8 cellular contexts compared by ENCODE assay signal in genomic region chr11:117143390-117143789, GRCh38. TPM values are rescaled to one million over a fixed set of nuclear protein-coding genes. Genes with fewer than 3 reads are reported as not detected.
A peak's percentile ranks its signal among the peaks of the same experiment; 100 is the strongest.
DNase-seq lines count a peak whose midpoint lies in the region; ATAC-seq and TF ChIP-seq lines count a peak whose summit lies in the region.

No MANE protein-coding gene starts in this region.

- peak overlapping the region; percentile 84 to 95 for H3K4me3 ChIP-seq in foreskin fibroblast (ENCODE audit: low read depth in 1 of 2, low read length in 2 of 2)
- peak overlapping the region; percentile 88 for H3K4me3 ChIP-seq in neural cell (ENCODE audit: low read length)
- H3K4me3 ChIP-seq in upper lobe of right lung, result peak overlapping the region; percentile 97

- no peak for TF ChIP-seq EP300 in neural cell (conservative IDR thresholded peaks at IDR 0.05; ENCODE audit: poor library complexity, severe bottlenecking)

- peak overlapping the region; percentile 85 for H3K4me2 ChIP-seq in neural cell (ENCODE audit: low read length)

- no peaks in the 10 kb centered on the region for H3F3A ChIP-seq in neural cell (ENCODE audit: insufficient read depth, low read length, poor library complexity, severe bottlenecking)

- H3K27me3 Mint-ChIP-seq in activated T-cell treated with anti-CD3 and anti-CD28 coated beads, Interleukin-2, amount 50 U/mL, for 72 hours (ENCODE audit: low read depth), result peaks cover 15% of the 10 kb centered on the region

- ATAC-seq in activated T-cell treated with anti-CD3 and anti-CD28 coated beads, Interleukin-2, amount 50 U/mL, for 72 hours (replicated peaks in 1 of 2), result peak; percentile 41 to 47
- ATAC-seq in upper lobe of right lung, result peak; percentile 48

- peak overlapping the region; percentile 94 for H3K27ac ChIP-seq in neural cell (ENCODE audit: low read length)
- H3K27ac ChIP-seq in upper lobe of right lung, result peak overlapping the region; percentile 90

- H4K20me1 ChIP-seq in neural cell (ENCODE audit: insufficient read depth), result peaks cover 9% of the 10 kb centered on the region

- no peaks in the 10 kb centered on the region for H3K9me3 Mint-ChIP-seq in activated T-cell treated with anti-CD3 and anti-CD28 coated beads, Interleukin-2, amount 50 U/mL, for 72 hours

- TF ChIP-seq RAD21 in neural cell (conservative IDR thresholded peaks at IDR 0.05), result no peak

- H3K9me3 ChIP-seq in neural cell (ENCODE audit: low read length) (no peaks in the 10 kb centered on the region), upper lobe of right lung (no peaks in the 10 kb centered on the region)

- peak overlapping the region; percentile 91 to 100 for H3K4me3 Mint-ChIP-seq in activated T-cell treated with anti-CD3 and anti-CD28 coated beads, Interleukin-2, amount 50 U/mL, for 72 hours

- H3K4me1 ChIP-seq in upper lobe of right lung, result peaks cover 29% of the 10 kb centered on the region

- peak overlapping the region; percentile 79 for H3K27ac Mint-ChIP-seq in activated T-cell treated with anti-CD3 and anti-CD28 coated beads, Interleukin-2, amount 50 U/mL, for 72 hours

- peaks cover 39% of the 10 kb centered on the region for H3K79me2 ChIP-seq in neural cell (replicated peaks; ENCODE audit: insufficient read depth, low read length)

- peak overlapping the region; percentile 91 for H3K9ac ChIP-seq in neural cell (ENCODE audit: low read length)

- peaks cover 11 to 21% of the 10 kb centered on the region in 2 donors for H3K36me3 Mint-ChIP-seq in activated T-cell treated with anti-CD3 and anti-CD28 coated beads, Interleukin-2, amount 50 U/mL, for 72 hours (ENCODE audit: insufficient read depth in 2 of 2)

- DNase-seq in COLO829 (ENCODE audit: low spot score), result peak; percentile 72
- DNase-seq in HCEC 1CT, result peak; percentile 47
- DNase-seq in NCI-H460 (ENCODE audit: extremely low read depth, low read depth), result peak; percentile 16
- DNase-seq in activated T-cell treated with anti-CD3 and anti-CD28 coated beads, Interleukin-2, amount 50 U/mL, for 72 hours, result peak; percentile 18 to 29
- peak; percentile 44 to 78 for DNase-seq in foreskin fibroblast
- no peak for DNase-seq in upper lobe of right lung
- DNase-seq in ecto neural progenitor cell (ENCODE audit: low spot score), result no peak

- peaks cover 47% of the 10 kb centered on the region for H3K4me1 Mint-ChIP-seq in activated T-cell treated with anti-CD3 and anti-CD28 coated beads, Interleukin-2, amount 50 U/mL, for 72 hours (ENCODE audit: low read depth)

- H2AFZ ChIP-seq in neural cell (ENCODE audit: low read depth, low read length), result peak overlapping the region; percentile 89

- H3K36me3 ChIP-seq in neural cell (ENCODE audit: insufficient read depth, low read length) (no peaks in the 10 kb centered on the region), upper lobe of right lung (peaks cover 9% of the 10 kb centered on the region)

- intact Hi-C loops in upper lobe of right lung (cut with DNase I), result no loop called here

- H3K27me3 ChIP-seq in neural cell (ENCODE audit: insufficient read depth, low read depth, low read length) (no peaks in the 10 kb centered on the region), upper lobe of right lung (no peaks in the 10 kb centered on the region)

- TF ChIP-seq CTCF in foreskin fibroblast (IDR thresholded peaks at IDR 0.05; ENCODE audit: low read depth, low read length), result no peak
- no peak for TF ChIP-seq CTCF in neural cell (IDR thresholded peaks at IDR 0.05; ENCODE audit: poor library complexity, severe bottlenecking)
- no peak for TF ChIP-seq CTCF in upper lobe of right lung (IDR thresholded peaks at IDR 0.05)

- H3K9me2 ChIP-seq in neural cell (ENCODE audit: insufficient read depth, low read length), result no peaks in the 10 kb centered on the region

TF ChIP-seq in neural cell, 6 proteins besides CTCF, POLR2A, EP300 and RAD21:
- TF ChIP-seq POLR2AphosphoS5 (IDR thresholded peaks at IDR 0.05), result no peak

RNA-seq across cellular contexts. Expression of gene PAFAH1B2, which starts 0.7 kb away (rescaled TPM):
- 87.8 and 97.4 TPM in 2 replicates for total RNA-seq in NCI-H460 (2014; rRNA removed; shearing (Covaris generic))
- polyA plus RNA-seq in NCI-H460 (2014; cell fraction: nucleus; rRNA removed), result 24.4 and 32.3 TPM in 2 replicates
- 10 to 100 TPM; 56.7 to 64.3 TPM for total RNA-seq in activated T-cell treated with anti-CD3 and anti-CD28 coated beads, Interleukin-2, amount 50 U/mL, for 72 hours
- polyA plus RNA-seq in neural cell, result 85.9 and 87.2 TPM in 2 replicates
- polyA minus RNA-seq in neural cell, result 306 and 311 TPM in 2 replicates
- 86.9 TPM for total RNA-seq in upper lobe of right lung

RNA-seq across cellular contexts. Expression of gene SIDT2, which starts 35.2 kb away (rescaled TPM):
- 10.2 and 10.7 TPM in 2 replicates for total RNA-seq in NCI-H460 (2014; rRNA removed; shearing (Covaris generic))
- polyA plus RNA-seq in NCI-H460 (2014; cell fraction: nucleus; rRNA removed), result 11.1 and 15.7 TPM in 2 replicates
- 10 to 100 TPM; 32.0 to 40.3 TPM for total RNA-seq in activated T-cell treated with anti-CD3 and anti-CD28 coated beads, Interleukin-2, amount 50 U/mL, for 72 hours
- 11.1 and 11.8 TPM in 2 replicates for polyA plus RNA-seq in neural cell
- polyA minus RNA-seq in neural cell, result 19.9 and 29.2 TPM in 2 replicates
- 107 TPM for total RNA-seq in upper lobe of right lung

RNA-seq across cellular contexts. Expression of gene SIK3, which starts 45.2 kb away (rescaled TPM):
- total RNA-seq in NCI-H460 (2014; rRNA removed; shearing (Covaris generic)), result 7.0 and 7.6 TPM in 2 replicates
- polyA plus RNA-seq in NCI-H460 (2014; cell fraction: nucleus; rRNA removed), result 4.5 and 11.9 TPM in 2 replicates
- total RNA-seq in activated T-cell treated with anti-CD3 and anti-CD28 coated beads, Interleukin-2, amount 50 U/mL, for 72 hours, result 10 to 100 TPM; 21.4 to 26.3 TPM
- polyA plus RNA-seq in neural cell, result 10.7 and 11.2 TPM in 2 replicates
- 37.5 and 59.8 TPM in 2 replicates for polyA minus RNA-seq in neural cell
- total RNA-seq in upper lobe of right lung, result 37.1 TPM

RNA-seq across cellular contexts. Expression of gene TAGLN, which starts 55.8 kb away (rescaled TPM):
- total RNA-seq in NCI-H460 (2014; rRNA removed; shearing (Covaris generic)), result 1.8 and 2.3 TPM in 2 replicates
- 5.4 and 5.5 TPM in 2 replicates for polyA plus RNA-seq in NCI-H460 (2014; cell fraction: nucleus; rRNA removed)
- total RNA-seq in activated T-cell treated with anti-CD3 and anti-CD28 coated beads, Interleukin-2, amount 50 U/mL, for 72 hours, result 1 to 10 TPM; 7.2 to 8.9 TPM
- 15.7 and 22.9 TPM in 2 replicates for polyA plus RNA-seq in neural cell
- 6.3 and 6.4 TPM in 2 replicates for polyA minus RNA-seq in neural cell
- total RNA-seq in upper lobe of right lung, result 465 TPM

Comparison
In these comparisons a context has a peak if more than half of its experiments do, and no peak if none do; other contexts are left out.
1. DNase-seq: peak in COLO829 (single experiment), HCEC 1CT (single experiment), NCI-H460 (single experiment), activated T-cell treated with anti-CD3 and anti-CD28 coated beads, Interleukin-2, amount 50 U/mL, for 72 hours (2 of 2) and foreskin fibroblast (2 of 2); none in upper lobe of right lung (single experiment) and ecto neural progenitor cell (single experiment).
2. Peak in every context shown above with its lines, with median percentiles within 50 percentile points of each other: H3K4me3 ChIP-seq.